Comparison of ENCODE assay signal across 20 cellular contexts in the genomic region with DNA sequence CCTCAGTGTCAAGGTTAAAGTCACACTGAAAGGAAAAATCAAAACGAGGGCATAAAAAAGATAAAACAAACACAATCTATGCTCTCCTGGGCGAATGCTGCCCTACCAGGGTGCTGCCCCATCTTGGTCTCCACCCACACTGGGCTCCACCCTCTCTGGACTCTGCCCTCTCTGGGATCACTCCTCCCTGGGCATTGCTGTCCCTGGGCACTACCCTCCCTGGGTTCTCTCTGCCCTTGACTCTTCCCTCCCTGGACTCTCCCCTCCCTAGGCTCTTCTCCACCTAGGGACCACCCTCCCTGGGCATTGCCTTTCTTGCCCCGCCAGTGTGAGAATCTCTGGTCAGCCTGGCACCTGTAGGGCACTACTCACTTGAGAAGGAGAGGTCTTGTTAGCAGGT. TPM values are rescaled to one million over a fixed set of nuclear protein-coding genes. Genes with fewer than 3 reads are reported as not detected.
"Had no signal": no experiment of that assay in that cellular context is flagged by ENCODE, and none has a peak within 500 bp of the region (broad histone marks: within the 10 kb centered on the region; RNA-seq: fewer than 3 reads in every experiment).

No MANE protein-coding gene starts in this region.

- H3K4me3 ChIP-seq: dorsolateral prefrontal cortex, esophagus muscularis mucosa, ovary had no signal

- H3K36me3 ChIP-seq: brain microvascular endothelial cell, esophagus muscularis mucosa, ovary had no signal

- H3K9me3 ChIP-seq: esophagus muscularis mucosa, ovary had no signal

- H3K4me1 Mint-ChIP-seq: immature natural killer cell had no signal

- FAIRE-seq: endometrium had no signal

- H3K27ac Mint-ChIP-seq: activated naive CD8-positive, alpha-beta T cell; immature natural killer cell; memory B cell; type B pancreatic cell had no signal

- H3K36me3 Mint-ChIP-seq: activated naive CD8-positive, alpha-beta T cell; immature natural killer cell; memory B cell; type B pancreatic cell had no signal

- H3K27ac ChIP-seq: brain microvascular endothelial cell, dorsolateral prefrontal cortex, esophagus muscularis mucosa, ovary had no signal

- H3K4me1 ChIP-seq: esophagus muscularis mucosa had no signal

- H3K27me3 ChIP-seq: brain microvascular endothelial cell, dorsolateral prefrontal cortex, esophagus muscularis mucosa, ovary had no signal

- DNase-seq: activated CD4-positive, alpha-beta T cell treated with anti-CD3 and anti-CD28 coated beads, Interleukin-2, amount 50 U/mL, for 1 hour; activated T-cell treated with anti-CD3 and anti-CD28 coated beads for 4 hours; amygdala; brain microvascular endothelial cell; cerebellar nuclear complex; glutamatergic neuron; immature natural killer cell; substantia nigra had no signal

- H3K9me3 Mint-ChIP-seq: immature natural killer cell, neural crest cell, type B pancreatic cell had no signal

- H3K4me3 Mint-ChIP-seq: activated naive CD8-positive, alpha-beta T cell; immature natural killer cell; memory B cell; neural crest cell; type B pancreatic cell had no signal

RNA-seq across cellular contexts. Expression of gene GDF2, which starts 8.6 kb away (rescaled TPM):
- total RNA-seq: activated CD8-positive, alpha-beta memory T cell treated with anti-CD3 and anti-CD28 coated beads for 36 hours; esophagus muscularis mucosa; fibroblast of villous mesenchyme; neural crest cell; ovary; renal cortical epithelial cell; T-helper 2 cell treated with Interferon-gamma antibody and Interleukin-4, amounts not matched to agents 100 ng/mL and 5 ng/mL, for 36 hours had no signal
- polyA plus RNA-seq: immature natural killer cell, ovary had no signal

RNA-seq across cellular contexts. Expression of gene RBP3, which starts 17.4 kb away (rescaled TPM):
- total RNA-seq: activated CD8-positive, alpha-beta memory T cell treated with anti-CD3 and anti-CD28 coated beads for 36 hours; fibroblast of villous mesenchyme; neural crest cell; ovary; renal cortical epithelial cell; T-helper 2 cell treated with Interferon-gamma antibody and Interleukin-4, amounts not matched to agents 100 ng/mL and 5 ng/mL, for 36 hours had no signal
- polyA plus RNA-seq: immature natural killer cell, ovary had no signal

RNA-seq across cellular contexts. Expression of gene GDF10, which starts 30.8 kb away (rescaled TPM):
- total RNA-seq: fibroblast of villous mesenchyme; renal cortical epithelial cell; T-helper 2 cell treated with Interferon-gamma antibody and Interleukin-4, amounts not matched to agents 100 ng/mL and 5 ng/mL, for 36 hours had no signal
- polyA plus RNA-seq: immature natural killer cell had no signal

RNA-seq across cellular contexts. Expression of gene ZNF488, which starts 53.3 kb away (rescaled TPM):
- polyA plus RNA-seq: immature natural killer cell had no signal
